13 cellular contexts compared by ENCODE assay signal in genomic region chr2:240795916-240796510, GRCh38. TPM values are rescaled to one million over a fixed set of nuclear protein-coding genes. Genes with fewer than 3 reads are reported as not detected.
"Had no signal": no experiment of that assay in that cellular context is flagged by ENCODE, and none has a peak within 500 bp of the region (broad histone marks: within the 10 kb centered on the region; RNA-seq: fewer than 3 reads in every experiment).

No MANE protein-coding gene starts in this region.

- H3K36me3 ChIP-seq: suprapubic skin had no signal

- H3K4me1 ChIP-seq: psoas muscle had no signal

- ATAC-seq: body of pancreas; naive thymus-derived CD4-positive, alpha-beta T cell; psoas muscle; stimulated activated naive CD8-positive, alpha-beta T cell treated with anti-CD3 and anti-CD28 coated beads, Interleukin-15, Interleukin-2, amounts not matched to agents 100 U/mL and 50 U/mL, for 24 hours had no signal

- H3K4me3 Mint-ChIP-seq: activated naive CD4-positive, alpha-beta T cell treated with anti-CD3 and anti-CD28 coated beads for 36 hours; naive thymus-derived CD4-positive, alpha-beta T cell; T-helper 1 cell treated with Interleukin-12 subunit alpha and Interleukin-12 subunit beta and Interleukin-4 antibody, amounts not matched to agents 30 μg/mL and 1 μg/mL, for 36 hours had no signal

- H3K4me3 ChIP-seq: body of pancreas, psoas muscle, suprapubic skin had no signal

- H3K27me3 ChIP-seq: body of pancreas had no signal

- H3K9me3 ChIP-seq: body of pancreas, psoas muscle, suprapubic skin had no signal

- H3K9me3 Mint-ChIP-seq: activated naive CD4-positive, alpha-beta T cell treated with anti-CD3 and anti-CD28 coated beads for 36 hours; T-helper 1 cell treated with Interleukin-12 subunit alpha and Interleukin-12 subunit beta and Interleukin-4 antibody, amounts not matched to agents 30 μg/mL and 1 μg/mL, for 36 hours had no signal

- H3K27ac Mint-ChIP-seq: activated naive CD4-positive, alpha-beta T cell treated with anti-CD3 and anti-CD28 coated beads for 36 hours; naive thymus-derived CD4-positive, alpha-beta T cell; T-helper 1 cell treated with Interleukin-12 subunit alpha and Interleukin-12 subunit beta and Interleukin-4 antibody, amounts not matched to agents 30 μg/mL and 1 μg/mL, for 36 hours had no signal

- H3K27ac ChIP-seq: body of pancreas, psoas muscle, suprapubic skin had no signal

- H3K4me1 Mint-ChIP-seq: naive thymus-derived CD4-positive, alpha-beta T cell had no signal

- DNase-seq: activated CD4-positive, alpha-beta T cell treated with anti-CD3 and anti-CD28 coated beads, Interleukin-2, amount 50 U/mL, for 48 hours; activated naive CD4-positive, alpha-beta T cell treated with anti-CD3 and anti-CD28 coated beads for 36 hours; cerebellar nuclear complex; dermis blood vessel endothelial cell; erythroblast; stimulated activated CD8-positive, alpha-beta memory T cell treated with anti-CD3 and anti-CD28 coated beads, Interleukin-4, amount 100 ng/mL, for 48 hours; stimulated activated naive CD8-positive, alpha-beta T cell treated with anti-CD3 and anti-CD28 coated beads, Interleukin-15, Interleukin-2, amounts not matched to agents 100 U/mL and 50 U/mL, for 24 hours had no signal

- H3K36me3 Mint-ChIP-seq: naive thymus-derived CD4-positive, alpha-beta T cell had no signal

RNA-seq across cellular contexts. Expression of gene KIF1A, which starts 24.0 kb away (rescaled TPM):
- total RNA-seq: dermis blood vessel endothelial cell, mononuclear cell had no signal
- polyA plus RNA-seq: naive thymus-derived CD4-positive, alpha-beta T cell had no signal
